26 cellular contexts compared by ENCODE assay signal in the genomic region with DNA sequence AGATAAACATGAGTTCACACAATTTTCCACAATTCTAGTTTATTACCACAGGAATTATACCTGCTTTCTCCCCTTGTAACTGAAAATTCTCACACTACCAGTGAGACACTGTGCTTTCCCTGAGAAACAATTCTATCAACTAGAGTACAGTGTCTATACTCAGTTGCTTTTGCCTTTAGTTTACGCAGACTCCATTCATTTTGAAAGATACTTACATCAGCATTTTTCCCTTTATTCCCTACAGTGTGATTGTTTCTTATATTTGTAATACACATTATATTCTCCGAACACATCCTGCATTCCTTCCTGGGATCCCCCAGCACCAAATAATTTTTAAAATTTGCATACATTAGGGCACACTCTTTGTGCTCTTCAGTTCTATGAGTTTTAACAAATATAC.
"Had no signal": no experiment of that assay in that cellular context is flagged by ENCODE, and none has a peak within 500 bp of the region (broad histone marks: within the 10 kb centered on the region; RNA-seq: fewer than 3 reads in every experiment).

No MANE protein-coding gene starts in this region.

- DNase-seq: naive B cell; naive thymus-derived CD8-positive, alpha-beta T cell; nephron progenitor cell; nucleus accumbens; pancreas; right cardiac atrium; stimulated activated CD4-positive, alpha-beta T cell treated with anti-CD3 and anti-CD28 coated beads, Interleukin-15, amount 100 ng/mL, for 24 hours; stimulated activated CD4-positive, alpha-beta T cell treated with anti-CD3 and anti-CD28 coated beads, Interleukin-2, amount 100 ng/mL, for 24 hours; stimulated activated CD4-positive, alpha-beta T cell treated with anti-CD3 and anti-CD28 coated beads, Interleukin-2, amount 100 ng/mL, for 48 hours; stimulated activated CD4-positive, alpha-beta T cell treated with anti-CD3 and anti-CD28 coated beads, Interleukin-4, amount 100 ng/mL, for 24 hours; stimulated activated naive B cell treated with anti-CD40 and anti-IgM and Interleukin-4, amounts not matched to agents 10 μg/mL and 1 μg/mL and 100 μg/mL, for 72 hours; stimulated activated naive CD4-positive, alpha-beta T cell treated with Interleukin-2 at 50 U/mL for 16 hours; stomach; thyroid gland; trophoblast cell; upper lobe of left lung had no signal

- H3K27me3 ChIP-seq: neutrophil, pancreas, stomach, thyroid gland, tibial nerve, upper lobe of left lung, vagina had no signal

- FAIRE-seq: pancreas, urothelium cell line had no signal

- H3K27ac ChIP-seq: neutrophil, pancreas, prostate gland, skin epidermis, stomach, thoracic aorta, thyroid gland, tibial nerve, upper lobe of left lung, vagina had no signal

- H3K4me1 ChIP-seq: pancreas, prostate gland, stomach, thyroid gland, tibial nerve, upper lobe of left lung, vagina had no signal

- H3K9me3 ChIP-seq: neutrophil, pancreas, prostate gland, thoracic aorta, thyroid gland, tibial nerve, upper lobe of left lung, vagina had no signal

- H3K36me3 ChIP-seq: neutrophil, pancreas, prostate gland, stomach, thoracic aorta, thyroid gland, tibial nerve, upper lobe of left lung, vagina had no signal

- ATAC-seq: naive thymus-derived CD8-positive, alpha-beta T cell; natural killer cell treated with Interleukin-12 subunit alpha and Interleukin-12 subunit beta and Interleukin-15 and Interleukin-18, amount 100 ng/mL, for 72 hours; pancreas; right cardiac atrium; sciatic nerve; stimulated activated effector memory CD8-positive, alpha-beta T cell treated with anti-CD3 and anti-CD28 coated beads, Interleukin-12 subunit alpha, Interleukin-12 subunit beta, amount 100 ng/mL, for 72 hours; stimulated activated naive B cell treated with anti-CD40 and anti-IgM and Interleukin-4, amounts not matched to agents 10 μg/mL and 1 μg/mL and 100 μg/mL, for 72 hours had no signal

- H3K4me3 ChIP-seq: pancreas, prostate gland, skin epidermis, stomach, thoracic aorta, thyroid gland, tibial nerve, upper lobe of left lung, vagina had no signal
